In the genomic region with DNA sequence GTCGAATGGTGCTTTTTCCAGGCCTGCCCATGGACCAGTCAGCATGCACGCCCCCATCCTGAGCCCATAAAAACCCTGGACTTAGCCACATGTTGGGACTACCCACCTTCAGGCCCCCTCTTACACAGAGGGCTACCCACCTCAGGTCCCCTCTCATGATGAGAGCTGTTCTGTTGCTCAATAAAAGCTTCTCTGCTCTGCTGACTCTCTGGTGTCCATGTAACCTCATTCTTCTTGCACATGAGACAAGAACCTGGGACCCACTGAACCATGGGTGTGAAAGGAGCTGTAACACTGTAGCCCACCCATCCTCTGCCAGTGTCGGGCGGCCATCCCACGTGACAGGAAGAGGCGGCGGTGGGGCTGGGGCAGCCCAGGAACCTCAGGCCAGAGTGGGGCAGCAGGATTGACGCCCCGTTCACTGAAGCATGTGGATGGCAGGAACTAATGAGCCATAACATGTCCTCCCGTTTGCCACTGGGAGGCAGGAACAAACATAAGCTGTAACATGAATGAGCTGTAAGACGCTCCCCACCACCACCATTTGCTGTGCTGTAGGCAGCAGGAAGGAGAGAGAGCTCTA, we compare ENCODE assay signal across 28 cellular contexts.
"Had no signal": no experiment of that assay in that cellular context is flagged by ENCODE, and none has a peak within 500 bp of the region (broad histone marks: within the 10 kb centered on the region; RNA-seq: fewer than 3 reads in every experiment).

No MANE protein-coding gene starts in this region.

- H3K4me3 Mint-ChIP-seq: activated B cell treated with CpG ODN at 0.5 μM for 24 hours; activated CD4-positive, alpha-beta T cell treated with anti-CD3 and anti-CD28 coated beads for 36 hours; activated naive CD8-positive, alpha-beta T cell; activated T-cell treated with anti-CD3 and anti-CD28 coated beads, Interleukin-2, amount 50 U/mL, for 72 hours; central memory CD8-positive, alpha-beta T cell; dendritic cell treated with granulocyte-macrophage colony-stimulating factor and Interleukin-4, amounts not matched to agents 40 ng/mL and 50 ng/mL, for 4 days; naive thymus-derived CD8-positive, alpha-beta T cell; stimulated activated effector memory CD8-positive, alpha-beta T cell treated with anti-CD3 and anti-CD28 coated beads, Interleukin-12 subunit alpha, Interleukin-12 subunit beta, amount 100 ng/mL, for 72 hours; stimulated activated naive CD8-positive, alpha-beta T cell treated with anti-CD3 and anti-CD28 coated beads, Interleukin-15, Interleukin-2, amounts not matched to agents 100 ng/mL and 50 ng/mL, for 24 hours; T-cell; T-helper 2 cell treated with Interferon-gamma antibody and Interleukin-4, amounts not matched to agents 5 μg/mL and 100 μg/mL, for 36 hours had no signal

- H3K36me3 ChIP-seq: upper lobe of left lung had no signal

- H3K27me3 Mint-ChIP-seq: activated B cell treated with CpG ODN at 0.5 μM for 24 hours; activated CD4-positive, alpha-beta T cell treated with anti-CD3 and anti-CD28 coated beads for 36 hours; activated naive CD8-positive, alpha-beta T cell; central memory CD8-positive, alpha-beta T cell; naive thymus-derived CD8-positive, alpha-beta T cell; stimulated activated naive CD8-positive, alpha-beta T cell treated with anti-CD3 and anti-CD28 coated beads, Interleukin-15, Interleukin-2, amounts not matched to agents 100 ng/mL and 50 ng/mL, for 24 hours had no signal

- H3K4me1 ChIP-seq: upper lobe of left lung had no signal

- ATAC-seq: activated CD4-positive, alpha-beta T cell treated with anti-CD3 and anti-CD28 coated beads for 36 hours; activated T-cell treated with anti-CD3 and anti-CD28 coated beads, Interleukin-2, amount 50 U/mL, for 72 hours; left cardiac atrium; naive thymus-derived CD8-positive, alpha-beta T cell; sciatic nerve; stimulated activated effector memory CD8-positive, alpha-beta T cell treated with anti-CD3 and anti-CD28 coated beads, Interleukin-12 subunit alpha, Interleukin-12 subunit beta, amount 100 ng/mL, for 72 hours; T-cell had no signal

- H3K27ac Mint-ChIP-seq: activated B cell treated with CpG ODN at 0.5 μM for 24 hours; activated CD4-positive, alpha-beta T cell treated with anti-CD3 and anti-CD28 coated beads for 36 hours; activated naive CD8-positive, alpha-beta T cell; activated T-cell treated with anti-CD3 and anti-CD28 coated beads, Interleukin-2, amount 50 U/mL, for 72 hours; dendritic cell treated with granulocyte-macrophage colony-stimulating factor and Interleukin-4, amounts not matched to agents 40 ng/mL and 50 ng/mL, for 4 days; stimulated activated effector memory CD8-positive, alpha-beta T cell treated with anti-CD3 and anti-CD28 coated beads, Interleukin-12 subunit alpha, Interleukin-12 subunit beta, amount 100 ng/mL, for 72 hours; stimulated activated naive CD8-positive, alpha-beta T cell treated with anti-CD3 and anti-CD28 coated beads, Interleukin-15, Interleukin-2, amounts not matched to agents 100 ng/mL and 50 ng/mL, for 24 hours; T-helper 2 cell treated with Interferon-gamma antibody and Interleukin-4, amounts not matched to agents 5 μg/mL and 100 μg/mL, for 36 hours had no signal

- H3K9me3 ChIP-seq: upper lobe of left lung had no signal

- H3K36me3 Mint-ChIP-seq: activated naive CD8-positive, alpha-beta T cell; stimulated activated effector memory CD8-positive, alpha-beta T cell treated with anti-CD3 and anti-CD28 coated beads, Interleukin-12 subunit alpha, Interleukin-12 subunit beta, amount 100 ng/mL, for 72 hours; T-cell had no signal

- H3K27ac ChIP-seq: epithelial cell of prostate, hepatocyte, upper lobe of left lung had no signal

- DNase-seq: activated B cell treated with CpG ODN at 0.5 μM for 24 hours; activated CD4-positive, alpha-beta T cell treated with anti-CD3 and anti-CD28 coated beads for 36 hours; activated CD4-positive, alpha-beta T cell treated with anti-CD3 and anti-CD28 coated beads, Interleukin-2, amount 50 U/mL, for 4 hours; activated naive CD4-positive, alpha-beta T cell treated with Interleukin-2 at 50 U/mL for 16 hours; activated T-cell treated with anti-CD3 and anti-CD28 coated beads for 4 hours; activated T-cell treated with anti-CD3 and anti-CD28 coated beads, Interleukin-2, amount 50 U/mL, for 72 hours; anterior cingulate cortex; islet precursor cell; left cardiac atrium; mammary epithelial cell; naive thymus-derived CD8-positive, alpha-beta T cell; posterior cingulate gyrus; stimulated activated CD4-positive, alpha-beta T cell treated with anti-CD3 and anti-CD28 coated beads, Interleukin-4, amount 100 ng/mL, for 24 hours; T-cell had no signal

- H3K9me3 Mint-ChIP-seq: central memory CD8-positive, alpha-beta T cell; dendritic cell treated with granulocyte-macrophage colony-stimulating factor and Interleukin-4, amounts not matched to agents 40 ng/mL and 50 ng/mL, for 4 days; stimulated activated effector memory CD8-positive, alpha-beta T cell treated with anti-CD3 and anti-CD28 coated beads, Interleukin-12 subunit alpha, Interleukin-12 subunit beta, amount 100 ng/mL, for 72 hours; stimulated activated naive CD8-positive, alpha-beta T cell treated with anti-CD3 and anti-CD28 coated beads, Interleukin-15, Interleukin-2, amounts not matched to agents 100 ng/mL and 50 ng/mL, for 24 hours had no signal

- H3K4me1 Mint-ChIP-seq: activated B cell treated with CpG ODN at 0.5 μM for 24 hours; activated CD4-positive, alpha-beta T cell treated with anti-CD3 and anti-CD28 coated beads for 36 hours; central memory CD8-positive, alpha-beta T cell; stimulated activated effector memory CD8-positive, alpha-beta T cell treated with anti-CD3 and anti-CD28 coated beads, Interleukin-12 subunit alpha, Interleukin-12 subunit beta, amount 100 ng/mL, for 72 hours had no signal

- H3K27me3 ChIP-seq: hepatocyte, upper lobe of left lung had no signal

- H3K4me3 ChIP-seq: hepatocyte, skin epidermis, upper lobe of left lung had no signal

- FAIRE-seq: bronchial epithelial cell, endometrium, frontal cortex had no signal
